In genomic region chr1:46757256-46757955, GRCh38 we compare ENCODE assay signal across 14 cellular contexts. TPM values are rescaled to one million over a fixed set of nuclear protein-coding genes. Genes with fewer than 3 reads are reported as not detected.
DNase-seq lines count a peak whose midpoint lies in the region; ATAC-seq and TF ChIP-seq lines count a peak whose summit lies in the region.
"Had no signal": no experiment of that assay in that cellular context is flagged by ENCODE, and none has a peak within 500 bp of the region (broad histone marks: within the 10 kb centered on the region; RNA-seq: fewer than 3 reads in every experiment).

No MANE protein-coding gene starts in this region.

- DNase-seq in NCI-H128 (lab: John Stamatoyannopoulos, UW; ENCODE audit: unreplicated experiment) (peak; percentile 36), SW480 (ENCODE audit: low spot score) (peak; percentile 90), islet precursor cell (peak; percentile 94), upper lobe of left lung (peak in 1 of 2 donors; percentile 82)
- DNase-seq in activated CD8-positive, alpha-beta memory T cell treated with anti-CD3 and anti-CD28 coated beads, Interleukin-2, amount 10 ng/mL, durations not matched to agents 7 days and 5 days = no peak
- DNase-seq: activated effector memory CD4-positive, alpha-beta T cell treated with anti-CD3 and anti-CD28 coated beads, Interleukin-2, amount 50 U/mL, for 16 hours; effector CD4-positive, alpha-beta T cell; left ventricle myocardium superior; spleen had no signal

- WGBS in upper lobe of left lung, 2 donors = 43 to 53% methylated on average over 5 to 6 of the region's 6 CpGs

- no peaks in the 10 kb centered on the region for H3K27me3 ChIP-seq in upper lobe of left lung

- CTCF ChIA-PET in activated CD8-positive, alpha-beta memory T cell treated with anti-CD3 and anti-CD28 coated beads, Interleukin-2, amount 10 ng/mL, durations not matched to agents 7 days and 5 days (lab: Charles Lee) = no interaction called here

- no peaks in the 10 kb centered on the region for H3K36me3 ChIP-seq in upper lobe of left lung
- H3K36me3 ChIP-seq: spleen had no signal

- no peaks in the 10 kb centered on the region for H3K4me1 Mint-ChIP-seq in activated CD8-positive, alpha-beta memory T cell treated with anti-CD3 and anti-CD28 coated beads, Interleukin-2, amount 10 ng/mL, durations not matched to agents 7 days and 5 days

- no peak overlapping the region for H3K27ac Mint-ChIP-seq in activated CD8-positive, alpha-beta memory T cell treated with anti-CD3 and anti-CD28 coated beads, Interleukin-2, amount 10 ng/mL, durations not matched to agents 7 days and 5 days

- peak in 1 of 4 donors; percentile 16 for TF ChIP-seq POLR2A in upper lobe of left lung (IDR thresholded peaks at IDR 0.05)

- TF ChIP-seq CTCF in upper lobe of left lung (IDR thresholded peaks at IDR 0.05) = no peak

- peaks cover 3 to 22% (median 14%) of the 10 kb centered on the region in 4 donors for H3K4me1 ChIP-seq in upper lobe of left lung

- H3K4me3 Mint-ChIP-seq in activated CD8-positive, alpha-beta memory T cell treated with anti-CD3 and anti-CD28 coated beads, Interleukin-2, amount 10 ng/mL, durations not matched to agents 7 days and 5 days = no peak overlapping the region

- ATAC-seq in upper lobe of left lung (ENCODE audit: low FRiP score in 2 of 2) (peak; percentile 63 to 89), HG02678 (IDR thresholded peaks at IDR 0.05; ENCODE audit: unreplicated experiment) (no peak), HG03342 (IDR thresholded peaks at IDR 0.05; ENCODE audit: unreplicated experiment) (no peak), HG02840 (IDR thresholded peaks at IDR 0.05; ENCODE audit: low FRiP score, unreplicated experiment) (no peak)
- no peak for ATAC-seq in activated CD8-positive, alpha-beta memory T cell treated with anti-CD3 and anti-CD28 coated beads, Interleukin-2, amount 10 ng/mL, durations not matched to agents 7 days and 5 days
- ATAC-seq: left ventricle myocardium superior had no signal

- H3K36me3 Mint-ChIP-seq in activated CD8-positive, alpha-beta memory T cell treated with anti-CD3 and anti-CD28 coated beads, Interleukin-2, amount 10 ng/mL, durations not matched to agents 7 days and 5 days = no peaks in the 10 kb centered on the region

- no peaks in the 10 kb centered on the region for H3K9me3 Mint-ChIP-seq in activated CD8-positive, alpha-beta memory T cell treated with anti-CD3 and anti-CD28 coated beads, Interleukin-2, amount 10 ng/mL, durations not matched to agents 7 days and 5 days (ENCODE audit: low read depth)

- peak in 2 of 4 donors; percentile 53 to 54 for TF ChIP-seq EP300 in upper lobe of left lung (IDR thresholded peaks at IDR 0.05)

- peaks cover 42% of the 10 kb centered on the region for H3K27me3 Mint-ChIP-seq in activated CD8-positive, alpha-beta memory T cell treated with anti-CD3 and anti-CD28 coated beads, Interleukin-2, amount 10 ng/mL, durations not matched to agents 7 days and 5 days

- peak overlapping the region; percentile 15 to 76 (median 70) for H3K27ac ChIP-seq in upper lobe of left lung
- H3K27ac ChIP-seq: spleen had no signal

- no peaks in the 10 kb centered on the region for H3K9me3 ChIP-seq in upper lobe of left lung

- no peak overlapping the region for H3K4me3 ChIP-seq in upper lobe of left lung
- H3K4me3 ChIP-seq: spleen had no signal

RNA-seq across cellular contexts. Expression of gene EFCAB14, which starts 38.5 kb away (rescaled TPM):
- 100 to 1,000 TPM; 100 to 171 (median 115) TPM for total RNA-seq in upper lobe of left lung
- 10 to 100 TPM; 79.2 to 79.4 TPM for total RNA-seq in activated CD8-positive, alpha-beta memory T cell treated with anti-CD3 and anti-CD28 coated beads, Interleukin-2, amount 10 ng/mL, durations not matched to agents 7 days and 5 days

RNA-seq across cellular contexts. Expression of gene CYP4B1, which starts 41.4 kb away (rescaled TPM):
- total RNA-seq in upper lobe of left lung = 1,000 to 10,000 TPM in 1 of 6 donors, 100 to 1,000 TPM in 5; 211 to 1,043 (median 640) TPM
- total RNA-seq in activated CD8-positive, alpha-beta memory T cell treated with anti-CD3 and anti-CD28 coated beads, Interleukin-2, amount 10 ng/mL, durations not matched to agents 7 days and 5 days = not detected
- total RNA-seq: G401, OCI-LY7 had no signal

Comparison
In these comparisons a context has a peak if more than half of its experiments do, and no peak if none do; other contexts are left out.
1. ATAC-seq: peak in upper lobe of left lung (2 of 2); none in HG02678 (single experiment), activated CD8-positive, alpha-beta memory T cell treated with anti-CD3 and anti-CD28 coated beads, Interleukin-2, amount 10 ng/mL, durations not matched to agents 7 days and 5 days (single experiment), HG03342 (single experiment) and HG02840 (single experiment).
2. RNA of gene CYP4B1, which starts 41.4 kb away (total RNA-seq): 211 to 1,043 TPM in upper lobe of left lung; not detected in activated CD8-positive, alpha-beta memory T cell treated with anti-CD3 and anti-CD28 coated beads, Interleukin-2, amount 10 ng/mL, durations not matched to agents 7 days and 5 days; every median in the first group is over 100 times any median in the second.